Comparison of ENCODE assay signal across 36 cellular contexts in the genomic region with DNA sequence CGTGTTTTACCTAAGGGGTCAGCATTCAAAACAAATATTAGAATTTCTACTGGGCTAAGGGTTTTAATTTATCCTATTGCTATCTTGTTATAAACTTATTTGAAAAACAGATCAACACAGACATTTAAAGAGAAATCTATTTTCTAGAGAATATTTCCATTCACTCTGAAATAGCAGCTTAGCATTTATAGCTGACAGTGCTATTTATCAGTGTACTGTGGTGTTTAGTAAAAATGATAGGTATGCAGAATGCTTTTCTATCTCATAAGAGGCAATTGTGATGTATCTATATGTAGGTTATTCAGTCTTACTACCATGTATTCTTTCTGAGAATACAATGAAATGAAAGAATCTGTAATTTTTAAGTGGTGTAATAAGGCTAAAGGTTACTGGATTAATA.
"Had no signal": no experiment of that assay in that cellular context is flagged by ENCODE, and none has a peak within 500 bp of the region (broad histone marks: within the 10 kb centered on the region; RNA-seq: fewer than 3 reads in every experiment).

No MANE protein-coding gene starts in this region.

- DNase-seq: activated B cell treated with CpG ODN at 0.5 μM for 24 hours; activated CD4-positive, alpha-beta memory T cell treated with anti-CD3 and anti-CD28 coated beads for 36 hours; activated CD4-positive, alpha-beta T cell treated with anti-CD3 and anti-CD28 coated beads for 4 hours; activated CD4-positive, alpha-beta T cell treated with anti-CD3 and anti-CD28 coated beads, Interleukin-2, amount 10 ng/mL, durations not matched to agents 24 days and 14 days; activated CD4-positive, alpha-beta T cell treated with anti-CD3 and anti-CD28 coated beads, Interleukin-2, amount 50 U/mL, for 1 hour; activated CD4-positive, alpha-beta T cell treated with anti-CD3 and anti-CD28 coated beads, Interleukin-2, amount 50 U/mL, for 4 hours; activated CD4-positive, CD25-positive, alpha-beta regulatory T cell treated with anti-CD3 and anti-CD28 coated beads, Interleukin-2, amount 50 U/mL, for 72 hours; activated CD8-positive, alpha-beta memory T cell treated with anti-CD3 and anti-CD28 coated beads, Interleukin-2, amount 50 U/mL, for 4 hours; activated CD8-positive, alpha-beta T cell treated with anti-CD3 and anti-CD28 coated beads for 36 hours; activated effector memory CD4-positive, alpha-beta T cell treated with anti-CD3 and anti-CD28 coated beads, Interleukin-2, amount 50 U/mL, for 16 hours; activated gamma-delta T cell treated with Interleukin-2 at 50 U/mL for 16 hours; activated naive CD4-positive, alpha-beta T cell; activated naive CD4-positive, alpha-beta T cell treated with anti-CD3 and anti-CD28 coated beads for 36 hours; activated naive CD4-positive, alpha-beta T cell treated with anti-CD3 and anti-CD28 coated beads, Interleukin-2, amount 50 U/mL, for 16 hours; activated naive CD8-positive, alpha-beta T cell treated with anti-CD3 and anti-CD28 coated beads for 36 hours; activated T-cell treated with anti-CD3 and anti-CD28 coated beads for 4 hours; activated T-cell treated with anti-CD3 and anti-CD28 coated beads, Interleukin-2, amount 50 U/mL, for 1 hour; activated T-cell treated with anti-CD3 and anti-CD28 coated beads, Interleukin-2, amount 50 U/mL, for 4 hours; activated T-cell treated with anti-CD3 and anti-CD28 coated beads, Interleukin-2, amount 50 U/mL, for 72 hours; adrenal gland; amniotic stem cell; aorta; body of pancreas; brain microvascular endothelial cell; central memory CD4-positive, alpha-beta T cell; T-helper 2 cell; T-helper 9 cell had no signal

- H3K9me3 Mint-ChIP-seq: activated B cell treated with CpG ODN at 0.5 μM for 24 hours; activated CD4-positive, alpha-beta memory T cell treated with anti-CD3 and anti-CD28 coated beads for 36 hours; activated CD4-positive, alpha-beta T cell treated with anti-CD3 and anti-CD28 coated beads, Interleukin-2, amount 10 ng/mL, durations not matched to agents 24 days and 14 days; activated CD8-positive, alpha-beta T cell treated with anti-CD3 and anti-CD28 coated beads for 36 hours; activated naive CD4-positive, alpha-beta T cell treated with anti-CD3 and anti-CD28 coated beads for 36 hours; activated T-cell treated with anti-CD3 and anti-CD28 coated beads, Interleukin-2, amount 50 U/mL, for 4 hours; activated T-helper 1 cell treated with anti-CD3 and anti-CD28 coated beads, Interleukin-12 subunit alpha, Interleukin-12 subunit beta, Interleukin-2, Interleukin-4 antibody, amounts not matched to agents 30 ng/mL and 10 ng/mL and 1 ng/mL, durations not matched to agents 14 hours and 24 hours and 36 hours; activated T-helper 17 cell treated with anti-CD3 and anti-CD28 coated beads, Interleukin-2, amount 50 U/mL, for 72 hours; T-helper 1 cell treated with Interleukin-12 subunit alpha and Interleukin-12 subunit beta and Interleukin-4 antibody, amounts not matched to agents 30 μg/mL and 1 μg/mL, for 36 hours had no signal

- H3K4me3 ChIP-seq: adrenal gland, body of pancreas, breast epithelium had no signal

- ATAC-seq: activated CD8-positive, alpha-beta T cell treated with anti-CD3 and anti-CD28 coated beads for 36 hours; activated naive CD4-positive, alpha-beta T cell treated with anti-CD3 and anti-CD28 coated beads, Interleukin-2, amount 50 U/mL, for 72 hours; activated T-cell treated with anti-CD3 and anti-CD28 coated beads, Interleukin-2, amount 50 U/mL, for 4 hours; activated T-cell treated with anti-CD3 and anti-CD28 coated beads, Interleukin-2, amount 50 U/mL, for 72 hours; activated T-helper 17 cell treated with anti-CD3 and anti-CD28 coated beads, Interleukin-2, amount 50 U/mL, for 72 hours; body of pancreas had no signal

- FAIRE-seq: astrocyte, TTC549 had no signal

- H3K27me3 Mint-ChIP-seq: activated B cell treated with CpG ODN at 0.5 μM for 24 hours; activated CD4-positive, alpha-beta memory T cell treated with anti-CD3 and anti-CD28 coated beads for 36 hours; activated CD4-positive, alpha-beta T cell treated with anti-CD3 and anti-CD28 coated beads, Interleukin-2, amount 10 ng/mL, durations not matched to agents 24 days and 14 days; activated CD8-positive, alpha-beta T cell treated with anti-CD3 and anti-CD28 coated beads for 36 hours; activated naive CD8-positive, alpha-beta T cell treated with anti-CD3 and anti-CD28 coated beads for 36 hours; activated T-helper 17 cell treated with anti-CD3 and anti-CD28 coated beads, Interleukin-2, amount 50 U/mL, for 72 hours had no signal

- H3K9me3 ChIP-seq: adrenal gland, body of pancreas, breast epithelium had no signal

- H3K27ac ChIP-seq: adrenal gland, body of pancreas, brain microvascular endothelial cell, breast epithelium, VCaP had no signal

- H3K27ac Mint-ChIP-seq: activated B cell treated with CpG ODN at 0.5 μM for 24 hours; activated CD4-positive, alpha-beta memory T cell treated with anti-CD3 and anti-CD28 coated beads for 36 hours; activated CD4-positive, alpha-beta T cell treated with anti-CD3 and anti-CD28 coated beads, Interleukin-2, amount 10 ng/mL, durations not matched to agents 24 days and 14 days; activated CD8-positive, alpha-beta T cell treated with anti-CD3 and anti-CD28 coated beads for 36 hours; activated naive CD4-positive, alpha-beta T cell treated with anti-CD3 and anti-CD28 coated beads for 36 hours; activated naive CD4-positive, alpha-beta T cell treated with anti-CD3 and anti-CD28 coated beads, Interleukin-2, amount 50 U/mL, for 72 hours; activated naive CD8-positive, alpha-beta T cell treated with anti-CD3 and anti-CD28 coated beads for 36 hours; activated T-cell treated with anti-CD3 and anti-CD28 coated beads, Interleukin-2, amount 50 U/mL, for 72 hours; activated T-helper 1 cell treated with anti-CD3 and anti-CD28 coated beads, Interleukin-12 subunit alpha, Interleukin-12 subunit beta, Interleukin-2, Interleukin-4 antibody, amounts not matched to agents 30 ng/mL and 10 ng/mL and 1 ng/mL, durations not matched to agents 14 hours and 24 hours and 36 hours; activated T-helper 17 cell treated with anti-CD3 and anti-CD28 coated beads, Interleukin-2, amount 50 U/mL, for 72 hours; T-helper 1 cell treated with Interleukin-12 subunit alpha and Interleukin-12 subunit beta and Interleukin-4 antibody, amounts not matched to agents 30 μg/mL and 1 μg/mL, for 36 hours; T-helper 2 cell treated with Interferon-gamma antibody and Interleukin-4, amounts not matched to agents 5 μg/mL and 100 μg/mL, for 36 hours had no signal

- H3K36me3 Mint-ChIP-seq: activated CD4-positive, alpha-beta memory T cell treated with anti-CD3 and anti-CD28 coated beads for 36 hours; activated naive CD4-positive, alpha-beta T cell treated with anti-CD3 and anti-CD28 coated beads, Interleukin-2, amount 50 U/mL, for 72 hours; activated naive CD8-positive, alpha-beta T cell treated with anti-CD3 and anti-CD28 coated beads for 36 hours had no signal

- H3K27me3 ChIP-seq: adrenal gland, body of pancreas, brain microvascular endothelial cell, breast epithelium had no signal

- H3K4me1 Mint-ChIP-seq: activated B cell treated with CpG ODN at 0.5 μM for 24 hours; activated CD4-positive, alpha-beta T cell treated with anti-CD3 and anti-CD28 coated beads, Interleukin-2, amount 10 ng/mL, durations not matched to agents 24 days and 14 days; activated naive CD8-positive, alpha-beta T cell treated with anti-CD3 and anti-CD28 coated beads for 36 hours; activated T-helper 17 cell treated with anti-CD3 and anti-CD28 coated beads, Interleukin-2, amount 50 U/mL, for 72 hours had no signal

- H3K36me3 ChIP-seq: adrenal gland, brain microvascular endothelial cell, breast epithelium had no signal

- H3K4me3 Mint-ChIP-seq: activated B cell treated with CpG ODN at 0.5 μM for 24 hours; activated CD4-positive, alpha-beta memory T cell treated with anti-CD3 and anti-CD28 coated beads for 36 hours; activated CD4-positive, alpha-beta T cell treated with anti-CD3 and anti-CD28 coated beads, Interleukin-2, amount 10 ng/mL, durations not matched to agents 24 days and 14 days; activated CD8-positive, alpha-beta T cell treated with anti-CD3 and anti-CD28 coated beads for 36 hours; activated naive CD4-positive, alpha-beta T cell treated with anti-CD3 and anti-CD28 coated beads for 36 hours; activated naive CD8-positive, alpha-beta T cell treated with anti-CD3 and anti-CD28 coated beads for 36 hours; activated T-cell treated with anti-CD3 and anti-CD28 coated beads, Interleukin-2, amount 50 U/mL, for 4 hours; activated T-cell treated with anti-CD3 and anti-CD28 coated beads, Interleukin-2, amount 50 U/mL, for 72 hours; activated T-helper 1 cell treated with anti-CD3 and anti-CD28 coated beads, Interleukin-12 subunit alpha, Interleukin-12 subunit beta, Interleukin-2, Interleukin-4 antibody, amounts not matched to agents 30 ng/mL and 10 ng/mL and 1 ng/mL, durations not matched to agents 14 hours and 24 hours and 36 hours; activated T-helper 17 cell treated with anti-CD3 and anti-CD28 coated beads, Interleukin-2, amount 50 U/mL, for 72 hours; T-helper 1 cell treated with Interleukin-12 subunit alpha and Interleukin-12 subunit beta and Interleukin-4 antibody, amounts not matched to agents 30 μg/mL and 1 μg/mL, for 36 hours; T-helper 2 cell treated with Interferon-gamma antibody and Interleukin-4, amounts not matched to agents 5 μg/mL and 100 μg/mL, for 36 hours had no signal

- H3K4me1 ChIP-seq: adrenal gland, body of pancreas, breast epithelium had no signal
